Comparison of ENCODE assay signal across 9 cellular contexts in genomic region chr17:20999044-20999573, GRCh38. TPM values are rescaled to one million over a fixed set of nuclear protein-coding genes. Genes with fewer than 3 reads are reported as not detected.
DNase-seq lines count a peak whose midpoint lies in the region; ATAC-seq and TF ChIP-seq lines count a peak whose summit lies in the region.
"Had no signal": no experiment of that assay in that cellular context is flagged by ENCODE, and none has a peak within 500 bp of the region (broad histone marks: within the 10 kb centered on the region; RNA-seq: fewer than 3 reads in every experiment).

No MANE protein-coding gene starts in this region.

- H3K4me1 Mint-ChIP-seq in natural killer cell treated with Interleukin-12 subunit alpha and Interleukin-12 subunit beta and Interleukin-15 and Interleukin-18, amount 100 ng/mL, for 72 hours (ENCODE audit: low read depth in 2 of 2): peaks cover 5 to 8% of the 10 kb centered on the region in 2 donors

- 95% methylated on average over 16 of the region's 16 CpGs for WGBS in ectodermal cell, 2 experiments

- H3K9me3 ChIP-seq in ectodermal cell (ENCODE audit: control insufficient read depth, low read length) (no peaks in the 10 kb centered on the region), upper lobe of right lung (no peaks in the 10 kb centered on the region)

- ATAC-seq in Right ventricle myocardium inferior: peak; percentile 17
- ATAC-seq in natural killer cell treated with Interleukin-12 subunit alpha and Interleukin-12 subunit beta and Interleukin-15 and Interleukin-18, amount 100 ng/mL, for 72 hours: no peak
- ATAC-seq in upper lobe of right lung: peak; percentile 6

- H3K4me3 ChIP-seq in ectodermal cell (ENCODE audit: insufficient read depth, low read depth, low read length) (no peak overlapping the region), upper lobe of right lung (no peak overlapping the region)

- H3K36me3 ChIP-seq in ectodermal cell (ENCODE audit: control insufficient read depth, insufficient read depth, low read length) (peaks cover 19% of the 10 kb centered on the region), upper lobe of right lung (peaks cover 51% of the 10 kb centered on the region)

- H3K27ac ChIP-seq in ectodermal cell (ENCODE audit: insufficient read depth, low read depth, low read length, poor library complexity, severe bottlenecking) (peak overlapping the region; percentile 66), upper lobe of right lung (no peak overlapping the region)

- TF ChIP-seq CTCF in upper lobe of right lung (IDR thresholded peaks at IDR 0.05): no peak

- H3K27me3 Mint-ChIP-seq in natural killer cell treated with Interleukin-12 subunit alpha and Interleukin-12 subunit beta and Interleukin-15 and Interleukin-18, amount 100 ng/mL, for 72 hours: no peaks in the 10 kb centered on the region

- H3K36me3 Mint-ChIP-seq in natural killer cell treated with Interleukin-12 subunit alpha and Interleukin-12 subunit beta and Interleukin-15 and Interleukin-18, amount 100 ng/mL, for 72 hours: peaks cover 4% of the 10 kb centered on the region

- DNase-seq in Right ventricle myocardium inferior (ENCODE audit: missing footprints) (no peak), cardiac septum (ENCODE audit: low spot score) (no peak), upper lobe of right lung (peak; percentile 46), SHP77 (lab: John Stamatoyannopoulos, UW) (no peak), epidermal melanocyte (ENCODE audit: insufficient read length, low spot score) (no peak)
- DNase-seq in natural killer cell treated with Interleukin-12 subunit alpha and Interleukin-12 subunit beta and Interleukin-15 and Interleukin-18, amount 100 ng/mL, for 72 hours (ENCODE audit: low spot score): peak; percentile 39
- DNase-seq in stimulated activated CD4-positive, alpha-beta T cell treated with anti-CD3 and anti-CD28 coated beads, Interleukin-2, amount 100 ng/mL, for 48 hours: no peak
- DNase-seq: COR-L47 had no signal

- intact Hi-C loops in Right ventricle myocardium inferior (cut with DNase I) (no loop called here), cardiac septum (cut with DNase I) (loop anchor here (5.0 to 10.0 kb wide), 2 partner anchors 43 to 194 kb away; partner anchors contain the start of gene USP22), upper lobe of right lung (cut with DNase I) (no loop called here)

- no peaks in the 10 kb centered on the region for H3K27me3 ChIP-seq in ectodermal cell (ENCODE audit: control insufficient read depth, insufficient read depth, low read length, poor library complexity, severe bottlenecking)
- no peaks in the 10 kb centered on the region for H3K27me3 ChIP-seq in upper lobe of right lung

- H3K27ac Mint-ChIP-seq in natural killer cell treated with Interleukin-12 subunit alpha and Interleukin-12 subunit beta and Interleukin-15 and Interleukin-18, amount 100 ng/mL, for 72 hours: peak overlapping the region in 1 of 2 donors; percentile 28

- no peaks in the 10 kb centered on the region for H3K9me3 Mint-ChIP-seq in natural killer cell treated with Interleukin-12 subunit alpha and Interleukin-12 subunit beta and Interleukin-15 and Interleukin-18, amount 100 ng/mL, for 72 hours

- H3K4me3 Mint-ChIP-seq in natural killer cell treated with Interleukin-12 subunit alpha and Interleukin-12 subunit beta and Interleukin-15 and Interleukin-18, amount 100 ng/mL, for 72 hours: no peak overlapping the region

- H3K4me1 ChIP-seq in ectodermal cell (ENCODE audit: control insufficient read depth, insufficient read depth, low read length) (no peaks in the 10 kb centered on the region), upper lobe of right lung (peaks cover 14% of the 10 kb centered on the region)

RNA-seq across cellular contexts. Expression of gene USP22, which starts 43.7 kb away (rescaled TPM):
- 146 TPM for total RNA-seq in Right ventricle myocardium inferior
- 200 TPM for total RNA-seq in cardiac septum
- 325 TPM for polyA plus RNA-seq in ectodermal cell (2013, experiment 1 of 4)
- 355 TPM for polyA plus RNA-seq in ectodermal cell (2013, experiment 2 of 4)
- 215 TPM for polyA plus RNA-seq in ectodermal cell (2013, experiment 3 of 4)
- polyA plus RNA-seq in ectodermal cell (2013, experiment 4 of 4): 239 TPM
- total RNA-seq in natural killer cell treated with Interleukin-12 subunit alpha and Interleukin-12 subunit beta and Interleukin-15 and Interleukin-18, amount 100 ng/mL, for 72 hours: 100 to 1,000 TPM; 102 to 179 TPM
- total RNA-seq in upper lobe of right lung: 160 TPM

Comparison
In these comparisons a context has a peak if more than half of its experiments do, and no peak if none do; other contexts are left out.
1. ATAC-seq: peak in Right ventricle myocardium inferior (single experiment) and upper lobe of right lung (single experiment); none in natural killer cell treated with Interleukin-12 subunit alpha and Interleukin-12 subunit beta and Interleukin-15 and Interleukin-18, amount 100 ng/mL, for 72 hours (0 of 2).
2. DNase-seq: peak in natural killer cell treated with Interleukin-12 subunit alpha and Interleukin-12 subunit beta and Interleukin-15 and Interleukin-18, amount 100 ng/mL, for 72 hours (single experiment) and upper lobe of right lung (single experiment); none in Right ventricle myocardium inferior (single experiment), cardiac septum (single experiment), SHP77 (0 of 2), epidermal melanocyte (single experiment) and stimulated activated CD4-positive, alpha-beta T cell treated with anti-CD3 and anti-CD28 coated beads, Interleukin-2, amount 100 ng/mL, for 48 hours (0 of 2).